8 cellular contexts compared by ENCODE assay signal in genomic region chr13:79423801-79424642, GRCh38. TPM values are rescaled to one million over a fixed set of nuclear protein-coding genes. Genes with fewer than 3 reads are reported as not detected.
DNase-seq lines count a peak whose midpoint lies in the region; ATAC-seq and TF ChIP-seq lines count a peak whose summit lies in the region.

No MANE protein-coding gene starts in this region.

- in situ Hi-C loops in ACHN (cut with HindIII; ENCODE audit: low pct_ligation_motif_present, low pct_unique_long_range_greater_than_20kb, low sequenced_read_pairs): no loop called here

- H3K27me3 ChIP-seq in ascending aorta (no peaks in the 10 kb centered on the region), upper lobe of right lung (no peaks in the 10 kb centered on the region)

- no peak overlapping the region for H3K4me3 Mint-ChIP-seq in HFFc6

- H3K36me3 ChIP-seq in ascending aorta (no peaks in the 10 kb centered on the region), upper lobe of right lung (no peaks in the 10 kb centered on the region)

- TF ChIP-seq CTCF in GM10266 (IDR thresholded peaks at IDR 0.05; ENCODE audit: control insufficient read depth, insufficient read depth, low read depth, missing control alignments) (peak; percentile 66), HFFc6 (IDR thresholded peaks at IDR 0.05) (peak; percentile 91), ascending aorta (IDR thresholded peaks at IDR 0.05) (peak; percentile 51 to 69 (median 67)), upper lobe of right lung (IDR thresholded peaks at IDR 0.05) (peak; percentile 67)

- DNase-seq in ACHN (peak; percentile 69), GM10266 (ENCODE audit: extremely low spot score) (peak; percentile 37), HFFc6 (peak; percentile 57), NCI-H146 treated with DMSO at 0.1 percent for 48 hours (lab: John Stamatoyannopoulos, UW; ENCODE audit: unreplicated experiment) (peak; percentile 64), ascending aorta (ENCODE audit: low spot score in 2 of 2) (no peak), inferior parietal cortex (ENCODE audit: extremely low spot score) (peak; percentile 80), upper lobe of right lung (no peak), mucosa of gallbladder (ENCODE audit: low spot score) (no peak)

- peak; percentile 59 for ATAC-seq in upper lobe of right lung

- H3K27me3 Mint-ChIP-seq in HFFc6 (ENCODE audit: insufficient read depth): no peaks in the 10 kb centered on the region

- H3K9me3 Mint-ChIP-seq in HFFc6: no peaks in the 10 kb centered on the region

- H3K36me3 Mint-ChIP-seq in HFFc6 (ENCODE audit: low read depth): no peaks in the 10 kb centered on the region

- intact Hi-C loops in ascending aorta (cut with DNase I) (no loop called here), upper lobe of right lung (cut with DNase I) (loop anchor here (5.0 kb wide), 1 partner anchor 118 kb away; no protein-coding TSS in a partner anchor)

- H3K27ac ChIP-seq in ascending aorta (no peak overlapping the region), upper lobe of right lung (no peak overlapping the region)

- H3K4me1 ChIP-seq in ascending aorta: no peaks in the 10 kb centered on the region
- H3K4me1 ChIP-seq in upper lobe of right lung: no peaks in the 10 kb centered on the region

- H3K27ac Mint-ChIP-seq in HFFc6: no peak overlapping the region

- no peak overlapping the region for H3K4me3 ChIP-seq in ascending aorta
- no peak overlapping the region for H3K4me3 ChIP-seq in upper lobe of right lung

- H3K4me1 Mint-ChIP-seq in HFFc6 (ENCODE audit: low read depth): peaks cover 27% of the 10 kb centered on the region

- H3K9me3 ChIP-seq in ascending aorta (no peaks in the 10 kb centered on the region), upper lobe of right lung (no peaks in the 10 kb centered on the region)

RNA-seq across cellular contexts. Expression of gene RBM26, which starts 18.0 kb away (rescaled TPM):
- 10 to 100 TPM; 28.5 to 37.6 (median 33.3) TPM for total RNA-seq in HFFc6 (2021; fragmentation: NEBNext Ultra II Directional; extraction: Animal tissue kit (Norgen Biotek cat#: 25700))
- total RNA-seq in ascending aorta: 12.8 TPM
- total RNA-seq in upper lobe of right lung: 42.0 TPM
- 29.7 TPM for total RNA-seq in mucosa of gallbladder

RNA-seq across cellular contexts. Expression of gene NDFIP2, which starts 56.9 kb away (rescaled TPM):
- total RNA-seq in HFFc6 (2021; fragmentation: NEBNext Ultra II Directional; extraction: Animal tissue kit (Norgen Biotek cat#: 25700)): 100 to 1,000 TPM in 2 of 6 experiments, 10 to 100 TPM in 4; 97.1 to 132 (median 99.7) TPM
- total RNA-seq in ascending aorta (16.6 TPM), upper lobe of right lung (34.1 TPM), mucosa of gallbladder (46.7 TPM)

Comparison
In these comparisons a context has a peak if more than half of its experiments do, and no peak if none do; other contexts are left out.
1. DNase-seq: peak in ACHN (single experiment), GM10266 (single experiment), HFFc6 (single experiment), NCI-H146 treated with DMSO at 0.1 percent for 48 hours (single experiment) and inferior parietal cortex (single experiment); none in ascending aorta (0 of 2), upper lobe of right lung (single experiment) and mucosa of gallbladder (single experiment).
2. Peak in every context shown above with its lines, with median percentiles within 50 percentile points of each other: CTCF ChIP-seq.